Comparison of ENCODE assay signal across 12 cellular contexts in the genomic region with DNA sequence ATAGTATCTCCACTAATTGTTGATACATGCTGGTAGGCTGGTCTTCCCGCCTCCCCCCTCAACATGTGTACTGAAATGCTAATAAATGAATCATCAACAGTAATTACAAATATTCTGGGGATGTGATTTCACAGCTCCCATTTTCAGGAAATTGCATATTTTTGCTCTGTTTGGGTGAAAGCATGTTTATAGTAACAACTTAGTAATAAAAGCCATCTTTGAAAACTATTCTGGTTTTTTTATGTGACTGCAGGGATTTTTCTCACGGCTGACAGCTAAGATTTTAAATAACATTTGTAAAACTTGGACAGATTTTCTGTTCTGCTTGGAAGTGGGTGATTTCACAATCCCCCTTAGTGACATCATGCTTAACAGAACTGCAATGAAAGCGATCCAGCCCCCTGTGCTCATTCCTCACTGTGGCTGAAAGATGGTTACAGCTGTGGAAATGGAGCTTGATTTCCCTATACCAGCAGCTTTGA. TPM values are rescaled to one million over a fixed set of nuclear protein-coding genes. Genes with fewer than 3 reads are reported as not detected.
DNase-seq lines count a peak whose midpoint lies in the region; ATAC-seq and TF ChIP-seq lines count a peak whose summit lies in the region.
"Had no signal": no experiment of that assay in that cellular context is flagged by ENCODE, and none has a peak within 500 bp of the region (broad histone marks: within the 10 kb centered on the region; RNA-seq: fewer than 3 reads in every experiment).

No MANE protein-coding gene starts in this region.

- peaks cover 3% of the 10 kb centered on the region; the same call in 1 of the 2 replicates for H3K9me3 Mint-ChIP-seq in WTC11
- H3K9me3 Mint-ChIP-seq: type B pancreatic cell had no signal

- TF ChIP-seq CTCF in VCaP (conservative IDR thresholded peaks at IDR 0.05) (no peak), foreskin fibroblast (IDR thresholded peaks at IDR 0.05; ENCODE audit: low read depth, low read length) (no peak), WTC11 (IDR thresholded peaks at IDR 0.05) (no peak)

- no peak overlapping the region for H3K4me3 ChIP-seq in foreskin fibroblast (ENCODE audit: low read depth in 1 of 2, low read length in 2 of 2)
- H3K4me3 ChIP-seq: dorsolateral prefrontal cortex had no signal

- H3K4me3 Mint-ChIP-seq in WTC11 = no peak overlapping the region
- H3K4me3 Mint-ChIP-seq: type B pancreatic cell had no signal

- ATAC-seq in GM21381 (IDR thresholded peaks at IDR 0.05; ENCODE audit: unreplicated experiment) = no peak
- no peak for ATAC-seq in WTC11
- ATAC-seq in HG02870 (IDR thresholded peaks at IDR 0.05; ENCODE audit: unreplicated experiment) = no peak

- H3K4me1 Mint-ChIP-seq in WTC11 = peaks cover 8% of the 10 kb centered on the region

- peak; percentile 67 for DNase-seq in GM04503 (ENCODE audit: low read depth)
- peak; percentile 11 to 46 for DNase-seq in foreskin fibroblast
- peak; percentile 81 for DNase-seq in renal cortical epithelial cell (ENCODE audit: low read depth)
- no peak for DNase-seq in WTC11 (ENCODE audit: low spot score)
- DNase-seq in DMS79 treated with DMSO at 0.1 percent for 48 hours (lab: John Stamatoyannopoulos, UW) = no peak
- DNase-seq: activated CD8-positive, alpha-beta memory T cell treated with anti-CD3 and anti-CD28 coated beads, Interleukin-2, amount 50 U/mL, for 4 hours; dorsolateral prefrontal cortex; NCI-H2107 had no signal

- CTCF ChIA-PET in WTC11 (lab: Charles Lee) = interaction anchor here (1.0 to 3.7 kb wide), 2 partner anchors 69 to 159 kb away, joined by 5 to 27 read pairs; no protein-coding TSS in a partner anchor

- POLR2A ChIA-PET in WTC11 (lab: Charles Lee) = no interaction called here

- H3K36me3 Mint-ChIP-seq in WTC11 = no peaks in the 10 kb centered on the region
- H3K36me3 Mint-ChIP-seq: type B pancreatic cell had no signal

- peak overlapping the region; percentile 7; the same call in 1 of the 2 replicates for H3K27ac ChIP-seq in VCaP
- H3K27ac ChIP-seq: dorsolateral prefrontal cortex had no signal

- H3K27me3 Mint-ChIP-seq in WTC11 (ENCODE audit: low read depth) = no peaks in the 10 kb centered on the region

- no peak overlapping the region for H3K27ac Mint-ChIP-seq in WTC11
- H3K27ac Mint-ChIP-seq: type B pancreatic cell had no signal

TF ChIP-seq in WTC11, 78 proteins besides CTCF, POLR2A, EP300 and RAD21:
- TF ChIP-seq ZNF416 (CRISPR knock-in tag; IDR thresholded peaks at IDR 0.05) (no peak), EMX1 (CRISPR knock-in tag; IDR thresholded peaks at IDR 0.05) (no peak), GABPB1 (CRISPR knock-in tag; IDR thresholded peaks at IDR 0.05) (no peak), TEAD1 (CRISPR knock-in tag; IDR thresholded peaks at IDR 0.05) (no peak), ZNF423 (CRISPR knock-in tag; IDR thresholded peaks at IDR 0.05) (no peak), ZNF138 (CRISPR knock-in tag; conservative IDR thresholded peaks at IDR 0.05) (no peak), GRHL2 (CRISPR knock-in tag; IDR thresholded peaks at IDR 0.05; ENCODE audit: insufficient replicate concordance, severe bottlenecking) (no peak), ETV6 (CRISPR knock-in tag; IDR thresholded peaks at IDR 0.05) (no peak), JUN (CRISPR knock-in tag; IDR thresholded peaks at IDR 0.05) (no peak)
- TF ChIP-seq, protein P1, sequence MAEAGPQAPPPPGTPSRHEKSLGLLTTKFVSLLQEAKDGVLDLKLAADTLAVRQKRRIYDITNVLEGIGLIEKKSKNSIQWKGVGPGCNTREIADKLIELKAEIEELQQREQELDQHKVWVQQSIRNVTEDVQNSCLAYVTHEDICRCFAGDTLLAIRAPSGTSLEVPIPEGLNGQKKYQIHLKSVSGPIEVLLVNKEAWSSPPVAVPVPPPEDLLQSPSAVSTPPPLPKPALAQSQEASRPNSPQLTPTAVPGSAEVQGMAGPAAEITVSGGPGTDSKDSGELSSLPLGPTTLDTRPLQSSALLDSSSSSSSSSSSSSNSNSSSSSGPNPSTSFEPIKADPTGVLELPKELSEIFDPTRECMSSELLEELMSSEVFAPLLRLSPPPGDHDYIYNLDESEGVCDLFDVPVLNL (CRISPR knock-in tag; IDR thresholded peaks at IDR 0.05; ENCODE audit: borderline replicate concordance, low read depth) = no peak
- TF ChIP-seq, protein P2, sequence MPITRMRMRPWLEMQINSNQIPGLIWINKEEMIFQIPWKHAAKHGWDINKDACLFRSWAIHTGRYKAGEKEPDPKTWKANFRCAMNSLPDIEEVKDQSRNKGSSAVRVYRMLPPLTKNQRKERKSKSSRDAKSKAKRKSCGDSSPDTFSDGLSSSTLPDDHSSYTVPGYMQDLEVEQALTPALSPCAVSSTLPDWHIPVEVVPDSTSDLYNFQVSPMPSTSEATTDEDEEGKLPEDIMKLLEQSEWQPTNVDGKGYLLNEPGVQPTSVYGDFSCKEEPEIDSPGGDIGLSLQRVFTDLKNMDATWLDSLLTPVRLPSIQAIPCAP (CRISPR knock-in tag; IDR thresholded peaks at IDR 0.05) = no peak

RNA-seq across cellular contexts. Expression of a gene that starts 25.6 kb away (rescaled TPM):
- total RNA-seq in renal cortical epithelial cell = 8.7 and 11.9 TPM in 2 replicates
- total RNA-seq in WTC11 (2021) = 19.0 to 22.1 TPM (median 21.8 TPM) in 3 replicates

Comparison
In these comparisons a context has a peak if more than half of its experiments do, and no peak if none do; other contexts are left out.
1. DNase-seq: peak in GM04503 (single experiment), foreskin fibroblast (2 of 2) and renal cortical epithelial cell (single experiment); none in WTC11 (single experiment) and DMS79 treated with DMSO at 0.1 percent for 48 hours (single experiment).